Comparison of ENCODE assay signal across 14 cellular contexts in the genomic region with DNA sequence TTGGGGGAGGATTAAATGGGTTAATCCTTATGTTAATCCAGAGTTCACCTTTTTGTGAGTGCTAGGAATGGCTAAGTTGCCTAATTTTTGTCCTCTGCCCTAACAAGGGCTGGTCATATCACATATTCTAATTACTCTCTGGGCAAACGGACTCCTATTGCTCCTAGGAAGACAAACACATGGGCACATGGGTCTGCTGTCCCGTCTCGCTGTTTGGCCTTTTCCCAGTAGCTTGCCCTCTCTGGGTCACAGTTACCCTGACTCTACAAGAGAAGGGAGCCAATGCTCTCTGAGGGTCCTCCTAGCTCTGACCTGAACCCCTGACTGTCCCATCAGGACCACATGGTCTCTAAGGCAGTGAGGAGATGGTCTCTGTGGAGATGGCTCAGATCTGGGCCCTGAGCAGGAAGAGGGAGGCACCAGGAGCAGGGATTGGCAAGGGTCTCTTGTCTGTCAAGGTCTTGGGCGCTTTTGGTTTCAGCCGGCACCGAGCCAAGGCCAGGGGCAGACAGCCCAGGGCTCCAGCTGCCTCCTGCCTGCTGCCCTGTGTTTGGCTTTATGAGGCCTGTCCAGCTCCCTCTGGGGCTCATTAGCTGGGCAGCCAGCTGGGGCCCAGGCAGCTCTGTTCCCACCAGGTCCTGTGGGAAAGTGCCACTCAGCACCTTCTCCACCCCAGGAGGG.
DNase-seq lines count a peak whose midpoint lies in the region; ATAC-seq and TF ChIP-seq lines count a peak whose summit lies in the region.
"Had no signal": no experiment of that assay in that cellular context is flagged by ENCODE, and none has a peak within 500 bp of the region (broad histone marks: within the 10 kb centered on the region; RNA-seq: fewer than 3 reads in every experiment).

No MANE protein-coding gene starts in this region.

- no peaks in the 10 kb centered on the region for H3K9me3 Mint-ChIP-seq in nephron
- H3K9me3 Mint-ChIP-seq: type B pancreatic cell had no signal

- peaks cover 70% of the 10 kb centered on the region for H3K4me1 Mint-ChIP-seq in nephron
- H3K4me1 Mint-ChIP-seq: activated CD8-positive, alpha-beta memory T cell treated with anti-CD3 and anti-CD28 coated beads, Interleukin-2, amount 10 ng/mL, durations not matched to agents 7 days and 5 days had no signal

- H3K27me3 Mint-ChIP-seq in nephron (ENCODE audit: low read depth), result peaks cover 2% of the 10 kb centered on the region
- H3K27me3 Mint-ChIP-seq: activated CD8-positive, alpha-beta memory T cell treated with anti-CD3 and anti-CD28 coated beads, Interleukin-2, amount 10 ng/mL, durations not matched to agents 7 days and 5 days had no signal

- peak overlapping the region; percentile 52 to 83 (median 78) for H3K27ac Mint-ChIP-seq in nephron
- H3K27ac Mint-ChIP-seq: activated CD8-positive, alpha-beta memory T cell treated with anti-CD3 and anti-CD28 coated beads, Interleukin-2, amount 10 ng/mL, durations not matched to agents 7 days and 5 days; naive thymus-derived CD4-positive, alpha-beta T cell had no signal

- peak; percentile 22 for DNase-seq in AG08396 (ENCODE audit: low spot score)
- peak; percentile 3 for DNase-seq in NCI-H2196 treated with DMSO at 0.1 percent for 48 hours (lab: John Stamatoyannopoulos, UW; ENCODE audit: unreplicated experiment)
- peak; percentile 39 for DNase-seq in fibroblast of peridontal ligament (ENCODE audit: extremely low read depth)
- no peak for DNase-seq in 8988T
- DNase-seq in NCI-H2227 treated with DMSO at 0.1 percent for 48 hours (lab: John Stamatoyannopoulos, UW), result no peak
- DNase-seq: activated CD8-positive, alpha-beta memory T cell treated with anti-CD3 and anti-CD28 coated beads, Interleukin-2, amount 10 ng/mL, durations not matched to agents 7 days and 5 days; central memory CD4-positive, alpha-beta T cell; gastrocnemius medialis; naive thymus-derived CD4-positive, alpha-beta T cell; stimulated activated CD4-positive, alpha-beta T cell treated with anti-CD3 and anti-CD28 coated beads, Interleukin-4, amount 100 ng/mL, for 24 hours had no signal

- ATAC-seq in GM18870 (IDR thresholded peaks at IDR 0.05; ENCODE audit: unreplicated experiment) (no peak), GM18520 (IDR thresholded peaks at IDR 0.05; ENCODE audit: unreplicated experiment) (no peak)
- ATAC-seq: activated CD8-positive, alpha-beta memory T cell treated with anti-CD3 and anti-CD28 coated beads, Interleukin-2, amount 10 ng/mL, durations not matched to agents 7 days and 5 days; gastrocnemius medialis; naive thymus-derived CD4-positive, alpha-beta T cell had no signal

- no peaks in the 10 kb centered on the region for H3K36me3 Mint-ChIP-seq in nephron (ENCODE audit: low read depth)
- H3K36me3 Mint-ChIP-seq: activated CD8-positive, alpha-beta memory T cell treated with anti-CD3 and anti-CD28 coated beads, Interleukin-2, amount 10 ng/mL, durations not matched to agents 7 days and 5 days; naive thymus-derived CD4-positive, alpha-beta T cell; type B pancreatic cell had no signal

- TF ChIP-seq CTCF in nephron (IDR thresholded peaks at IDR 0.05; ENCODE audit: unreplicated experiment in 3 of 3), result no peak

- no peak overlapping the region for H3K4me3 Mint-ChIP-seq in nephron
- H3K4me3 Mint-ChIP-seq: activated CD8-positive, alpha-beta memory T cell treated with anti-CD3 and anti-CD28 coated beads, Interleukin-2, amount 10 ng/mL, durations not matched to agents 7 days and 5 days; naive thymus-derived CD4-positive, alpha-beta T cell; type B pancreatic cell had no signal

Comparison
In these comparisons a context has a peak if more than half of its experiments do, and no peak if none do; other contexts are left out.
1. DNase-seq: peak in AG08396 (single experiment), NCI-H2196 treated with DMSO at 0.1 percent for 48 hours (single experiment) and fibroblast of peridontal ligament (single experiment); none in 8988T (single experiment) and NCI-H2227 treated with DMSO at 0.1 percent for 48 hours (single experiment).